In the genomic region with DNA sequence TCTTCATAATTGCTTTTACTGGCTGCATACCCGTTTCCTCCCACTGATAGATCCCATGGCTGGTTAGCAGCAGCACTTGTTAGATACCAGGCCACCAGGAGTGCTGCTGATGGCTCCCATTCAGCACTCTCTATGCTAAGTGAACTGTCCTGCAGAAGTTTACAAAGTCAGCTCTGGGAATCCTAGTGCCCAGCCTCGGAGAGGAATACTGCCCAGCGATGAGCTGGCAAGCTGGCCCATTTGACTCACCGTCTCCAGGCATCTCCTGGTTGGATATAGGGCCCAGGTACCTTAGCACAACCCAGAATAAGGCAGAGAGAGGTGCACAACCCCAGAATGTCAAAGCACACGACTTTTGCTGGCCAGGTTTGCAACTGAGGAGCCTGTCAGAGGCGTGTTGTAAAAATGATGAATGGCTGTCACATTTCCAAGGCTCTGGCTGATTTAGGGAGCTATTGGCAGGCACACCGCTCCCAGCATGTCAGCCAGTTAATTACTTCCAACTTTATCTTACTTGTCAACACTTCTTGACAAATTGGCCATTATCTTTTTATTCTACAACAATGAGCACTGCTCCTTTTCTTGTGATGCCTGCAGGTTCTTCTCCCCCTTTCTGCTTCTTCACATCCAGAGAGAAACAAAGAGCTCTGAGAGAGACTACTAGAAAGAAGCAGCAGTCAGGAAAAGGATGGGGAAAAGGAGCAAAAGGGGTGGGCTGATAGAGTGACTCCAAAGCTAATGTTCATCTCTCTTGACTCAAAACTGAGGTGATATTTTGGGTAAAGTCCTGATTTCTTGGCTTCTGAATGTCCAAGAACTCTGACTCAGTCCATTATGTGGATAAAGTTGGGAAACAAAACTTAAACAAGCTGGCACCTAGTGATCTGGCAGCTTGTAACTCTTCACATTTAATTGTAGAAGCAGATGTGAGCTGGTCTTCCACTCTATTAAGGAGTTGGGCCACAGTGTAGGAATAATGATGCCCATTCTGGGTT, we compare ENCODE assay signal across 1 cellular context.
A peak's percentile ranks its signal among the peaks of the same experiment; 100 is the strongest.
TF ChIP-seq lines count a peak whose summit lies in the region.

No MANE protein-coding gene starts in this region.

TF ChIP-seq in K562, 482 proteins besides CTCF, POLR2A, EP300 and RAD21 (continued from another document and continues in another):
- TF ChIP-seq, protein P1, sequence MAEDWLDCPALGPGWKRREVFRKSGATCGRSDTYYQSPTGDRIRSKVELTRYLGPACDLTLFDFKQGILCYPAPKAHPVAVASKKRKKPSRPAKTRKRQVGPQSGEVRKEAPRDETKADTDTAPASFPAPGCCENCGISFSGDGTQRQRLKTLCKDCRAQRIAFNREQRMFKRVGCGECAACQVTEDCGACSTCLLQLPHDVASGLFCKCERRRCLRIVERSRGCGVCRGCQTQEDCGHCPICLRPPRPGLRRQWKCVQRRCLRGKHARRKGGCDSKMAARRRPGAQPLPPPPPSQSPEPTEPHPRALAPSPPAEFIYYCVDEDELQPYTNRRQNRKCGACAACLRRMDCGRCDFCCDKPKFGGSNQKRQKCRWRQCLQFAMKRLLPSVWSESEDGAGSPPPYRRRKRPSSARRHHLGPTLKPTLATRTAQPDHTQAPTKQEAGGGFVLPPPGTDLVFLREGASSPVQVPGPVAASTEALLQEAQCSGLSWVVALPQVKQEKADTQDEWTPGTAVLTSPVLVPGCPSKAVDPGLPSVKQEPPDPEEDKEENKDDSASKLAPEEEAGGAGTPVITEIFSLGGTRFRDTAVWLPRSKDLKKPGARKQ (CRISPR knock-in tag; IDR thresholded peaks at IDR 0.05): no peak
- TF ChIP-seq, protein P2, sequence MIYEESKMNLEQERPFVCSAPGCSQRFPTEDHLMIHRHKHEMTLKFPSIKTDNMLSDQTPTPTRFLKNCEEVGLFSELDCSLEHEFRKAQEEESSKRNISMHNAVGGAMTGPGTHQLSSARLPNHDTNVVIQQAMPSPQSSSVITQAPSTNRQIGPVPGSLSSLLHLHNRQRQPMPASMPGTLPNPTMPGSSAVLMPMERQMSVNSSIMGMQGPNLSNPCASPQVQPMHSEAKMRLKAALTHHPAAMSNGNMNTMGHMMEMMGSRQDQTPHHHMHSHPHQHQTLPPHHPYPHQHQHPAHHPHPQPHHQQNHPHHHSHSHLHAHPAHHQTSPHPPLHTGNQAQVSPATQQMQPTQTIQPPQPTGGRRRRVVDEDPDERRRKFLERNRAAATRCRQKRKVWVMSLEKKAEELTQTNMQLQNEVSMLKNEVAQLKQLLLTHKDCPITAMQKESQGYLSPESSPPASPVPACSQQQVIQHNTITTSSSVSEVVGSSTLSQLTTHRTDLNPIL (CRISPR knock-in tag; IDR thresholded peaks at IDR 0.05): no peak
- TF ChIP-seq RBM22 (IDR thresholded peaks at IDR 0.05; ENCODE audit: low read depth, low read length, poor library complexity, severe bottlenecking) (no peak), ZNF124 (CRISPR knock-in tag; IDR thresholded peaks at IDR 0.05) (no peak), ZKSCAN1 (IDR thresholded peaks at IDR 0.05; ENCODE audit: low read depth, low read length) (no peak), HLTF (IDR thresholded peaks at IDR 0.05) (no peak), BMI1 (IDR thresholded peaks at IDR 0.05; ENCODE audit: low read length) (no peak), RCOR1 (IDR thresholded peaks at IDR 0.05; ENCODE audit: borderline replicate concordance in 1 of 2, low read depth in 2 of 2, low read length in 2 of 2) (peak in 1 of 2 experiments; percentile 56; a peak in 1 of 4 replicates), TAF1 (IDR thresholded peaks at IDR 0.05; ENCODE audit: control insufficient read depth, extremely low read depth, insufficient read depth, low read length, severe bottlenecking) (no peak), MEIS2 (IDR thresholded peaks at IDR 0.05; ENCODE audit: partially characterized antibody) (peak; percentile 99), TARDBP (IDR thresholded peaks at IDR 0.05) (no peak), KAT7 (CRISPR knock-in tag; IDR thresholded peaks at IDR 0.05; ENCODE audit: borderline replicate concordance) (no peak), SPI1 (IDR thresholded peaks at IDR 0.05; ENCODE audit: borderline replicate concordance, low read depth, low read length) (no peak), MCM2 (IDR thresholded peaks at IDR 0.05; ENCODE audit: low read depth) (no peak), ZNF408 (CRISPR knock-in tag; IDR thresholded peaks at IDR 0.05; ENCODE audit: low read depth) (no peak), ZNF239 (CRISPR knock-in tag; IDR thresholded peaks at IDR 0.05) (no peak), STAT5A (IDR thresholded peaks at IDR 0.05; ENCODE audit: borderline replicate concordance, low read length) (no peak), ETV1 (tag; conservative IDR thresholded peaks at IDR 0.05; ENCODE audit: low read depth) (no peak), SNRNP70 (optimal IDR thresholded peaks at IDR 0.05; ENCODE audit: low read depth, low read length) (no peak), C11orf30 (IDR thresholded peaks at IDR 0.05; ENCODE audit: low read depth) (no peak), KDM4B (IDR thresholded peaks at IDR 0.05; ENCODE audit: borderline replicate concordance in 2 of 2, low read depth in 1 of 2) (peak in 1 of 2 experiments; percentile 90; a peak in 1 of 4 replicates), CHD2 (IDR thresholded peaks at IDR 0.05; ENCODE audit: low read depth, low read length) (no peak), ZNF766 (CRISPR knock-in tag; conservative IDR thresholded peaks at IDR 0.05) (0 out of 2 replicates have a peak, but pooled peaks have one; percentile 58), ZNF586 (CRISPR knock-in tag; conservative IDR thresholded peaks at IDR 0.05) (no peak), KLF10 (CRISPR knock-in tag; IDR thresholded peaks at IDR 0.05) (no peak), SMAD1 (IDR thresholded peaks at IDR 0.05; ENCODE audit: low read depth, low read length, partially characterized antibody) (no peak), GATAD2B (IDR thresholded peaks at IDR 0.05; ENCODE audit: borderline replicate concordance) (no peak), ARID1B (IDR thresholded peaks at IDR 0.05) (peak; percentile 11; the same call in 1 of the 2 replicates), ZNF444 (CRISPR knock-in tag; IDR thresholded peaks at IDR 0.05) (no peak), ZNF699 (CRISPR knock-in tag; IDR thresholded peaks at IDR 0.05; ENCODE audit: insufficient replicate concordance) (no peak), FOXA1 (IDR thresholded peaks at IDR 0.05; ENCODE audit: borderline replicate concordance) (no peak), ZSCAN29 (IDR thresholded peaks at IDR 0.05) (no peak), TEAD4 (IDR thresholded peaks at IDR 0.05; ENCODE audit: low read length) (peak; percentile 40; the same call in 1 of the 2 replicates), TEAD4 (CRISPR knock-in tag; IDR thresholded peaks at IDR 0.05; ENCODE audit: borderline replicate concordance) (no peak), JUND (IDR thresholded peaks at IDR 0.05; ENCODE audit: borderline replicate concordance, low read depth, low read length) (no peak), JUND (tag; IDR thresholded peaks at IDR 0.05; ENCODE audit: borderline replicate concordance, low read depth, low read length) (peak; percentile 25; the same call in 1 of the 3 replicates), ZFP1 (CRISPR knock-in tag; IDR thresholded peaks at IDR 0.05) (no peak)
- TF ChIP-seq, protein P3, sequence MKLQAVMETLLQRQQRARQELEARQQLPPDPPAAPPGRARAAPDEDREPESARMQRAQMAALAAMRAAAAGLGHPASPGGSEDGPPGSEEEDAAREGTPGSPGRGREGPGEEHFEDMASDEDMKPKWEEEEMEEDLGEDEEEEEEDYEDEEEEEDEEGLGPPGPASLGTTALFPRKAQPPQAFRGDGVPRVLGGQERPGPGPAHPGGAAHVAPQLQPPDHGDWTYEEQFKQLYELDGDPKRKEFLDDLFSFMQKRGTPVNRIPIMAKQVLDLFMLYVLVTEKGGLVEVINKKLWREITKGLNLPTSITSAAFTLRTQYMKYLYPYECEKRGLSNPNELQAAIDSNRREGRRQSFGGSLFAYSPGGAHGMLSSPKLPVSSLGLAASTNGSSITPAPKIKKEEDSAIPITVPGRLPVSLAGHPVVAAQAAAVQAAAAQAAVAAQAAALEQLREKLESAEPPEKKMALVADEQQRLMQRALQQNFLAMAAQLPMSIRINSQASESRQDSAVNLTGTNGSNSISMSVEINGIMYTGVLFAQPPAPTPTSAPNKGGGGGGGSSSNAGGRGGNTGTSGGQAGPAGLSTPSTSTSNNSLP (IDR thresholded peaks at IDR 0.05; ENCODE audit: borderline replicate concordance, low read depth, low read length): no peak
- TF ChIP-seq, protein P4, sequence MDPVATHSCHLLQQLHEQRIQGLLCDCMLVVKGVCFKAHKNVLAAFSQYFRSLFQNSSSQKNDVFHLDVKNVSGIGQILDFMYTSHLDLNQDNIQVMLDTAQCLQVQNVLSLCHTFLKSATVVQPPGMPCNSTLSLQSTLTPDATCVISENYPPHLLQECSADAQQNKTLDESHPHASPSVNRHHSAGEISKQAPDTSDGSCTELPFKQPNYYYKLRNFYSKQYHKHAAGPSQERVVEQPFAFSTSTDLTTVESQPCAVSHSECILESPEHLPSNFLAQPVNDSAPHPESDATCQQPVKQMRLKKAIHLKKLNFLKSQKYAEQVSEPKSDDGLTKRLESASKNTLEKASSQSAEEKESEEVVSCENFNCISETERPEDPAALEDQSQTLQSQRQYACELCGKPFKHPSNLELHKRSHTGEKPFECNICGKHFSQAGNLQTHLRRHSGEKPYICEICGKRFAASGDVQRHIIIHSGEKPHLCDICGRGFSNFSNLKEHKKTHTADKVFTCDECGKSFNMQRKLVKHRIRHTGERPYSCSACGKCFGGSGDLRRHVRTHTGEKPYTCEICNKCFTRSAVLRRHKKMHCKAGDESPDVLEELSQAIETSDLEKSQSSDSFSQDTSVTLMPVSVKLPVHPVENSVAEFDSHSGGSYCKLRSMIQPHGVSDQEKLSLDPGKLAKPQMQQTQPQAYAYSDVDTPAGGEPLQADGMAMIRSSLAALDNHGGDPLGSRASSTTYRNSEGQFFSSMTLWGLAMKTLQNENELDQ (CRISPR knock-in tag; IDR thresholded peaks at IDR 0.05; ENCODE audit: borderline replicate concordance): no peak
- TF ChIP-seq, protein P5, sequence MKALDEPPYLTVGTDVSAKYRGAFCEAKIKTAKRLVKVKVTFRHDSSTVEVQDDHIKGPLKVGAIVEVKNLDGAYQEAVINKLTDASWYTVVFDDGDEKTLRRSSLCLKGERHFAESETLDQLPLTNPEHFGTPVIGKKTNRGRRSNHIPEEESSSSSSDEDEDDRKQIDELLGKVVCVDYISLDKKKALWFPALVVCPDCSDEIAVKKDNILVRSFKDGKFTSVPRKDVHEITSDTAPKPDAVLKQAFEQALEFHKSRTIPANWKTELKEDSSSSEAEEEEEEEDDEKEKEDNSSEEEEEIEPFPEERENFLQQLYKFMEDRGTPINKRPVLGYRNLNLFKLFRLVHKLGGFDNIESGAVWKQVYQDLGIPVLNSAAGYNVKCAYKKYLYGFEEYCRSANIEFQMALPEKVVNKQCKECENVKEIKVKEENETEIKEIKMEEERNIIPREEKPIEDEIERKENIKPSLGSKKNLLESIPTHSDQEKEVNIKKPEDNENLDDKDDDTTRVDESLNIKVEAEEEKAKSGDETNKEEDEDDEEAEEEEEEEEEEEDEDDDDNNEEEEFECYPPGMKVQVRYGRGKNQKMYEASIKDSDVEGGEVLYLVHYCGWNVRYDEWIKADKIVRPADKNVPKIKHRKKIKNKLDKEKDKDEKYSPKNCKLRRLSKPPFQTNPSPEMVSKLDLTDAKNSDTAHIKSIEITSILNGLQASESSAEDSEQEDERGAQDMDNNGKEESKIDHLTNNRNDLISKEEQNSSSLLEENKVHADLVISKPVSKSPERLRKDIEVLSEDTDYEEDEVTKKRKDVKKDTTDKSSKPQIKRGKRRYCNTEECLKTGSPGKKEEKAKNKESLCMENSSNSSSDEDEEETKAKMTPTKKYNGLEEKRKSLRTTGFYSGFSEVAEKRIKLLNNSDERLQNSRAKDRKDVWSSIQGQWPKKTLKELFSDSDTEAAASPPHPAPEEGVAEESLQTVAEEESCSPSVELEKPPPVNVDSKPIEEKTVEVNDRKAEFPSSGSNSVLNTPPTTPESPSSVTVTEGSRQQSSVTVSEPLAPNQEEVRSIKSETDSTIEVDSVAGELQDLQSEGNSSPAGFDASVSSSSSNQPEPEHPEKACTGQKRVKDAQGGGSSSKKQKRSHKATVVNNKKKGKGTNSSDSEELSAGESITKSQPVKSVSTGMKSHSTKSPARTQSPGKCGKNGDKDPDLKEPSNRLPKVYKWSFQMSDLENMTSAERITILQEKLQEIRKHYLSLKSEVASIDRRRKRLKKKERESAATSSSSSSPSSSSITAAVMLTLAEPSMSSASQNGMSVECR (CRISPR knock-in tag; IDR thresholded peaks at IDR 0.05): no peak
- TF ChIP-seq, protein P6, sequence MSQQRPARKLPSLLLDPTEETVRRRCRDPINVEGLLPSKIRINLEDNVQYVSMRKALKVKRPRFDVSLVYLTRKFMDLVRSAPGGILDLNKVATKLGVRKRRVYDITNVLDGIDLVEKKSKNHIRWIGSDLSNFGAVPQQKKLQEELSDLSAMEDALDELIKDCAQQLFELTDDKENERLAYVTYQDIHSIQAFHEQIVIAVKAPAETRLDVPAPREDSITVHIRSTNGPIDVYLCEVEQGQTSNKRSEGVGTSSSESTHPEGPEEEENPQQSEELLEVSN (IDR thresholded peaks at IDR 0.05; ENCODE audit: borderline replicate concordance in 1 of 2, extremely low read depth in 1 of 2, insufficient read depth in 1 of 2, insufficient read length in 1 of 2, low read depth in 1 of 2, low read length in 1 of 2, poor library complexity in 1 of 2, severe bottlenecking in 1 of 2): no peak
- TF ChIP-seq, protein P7, sequence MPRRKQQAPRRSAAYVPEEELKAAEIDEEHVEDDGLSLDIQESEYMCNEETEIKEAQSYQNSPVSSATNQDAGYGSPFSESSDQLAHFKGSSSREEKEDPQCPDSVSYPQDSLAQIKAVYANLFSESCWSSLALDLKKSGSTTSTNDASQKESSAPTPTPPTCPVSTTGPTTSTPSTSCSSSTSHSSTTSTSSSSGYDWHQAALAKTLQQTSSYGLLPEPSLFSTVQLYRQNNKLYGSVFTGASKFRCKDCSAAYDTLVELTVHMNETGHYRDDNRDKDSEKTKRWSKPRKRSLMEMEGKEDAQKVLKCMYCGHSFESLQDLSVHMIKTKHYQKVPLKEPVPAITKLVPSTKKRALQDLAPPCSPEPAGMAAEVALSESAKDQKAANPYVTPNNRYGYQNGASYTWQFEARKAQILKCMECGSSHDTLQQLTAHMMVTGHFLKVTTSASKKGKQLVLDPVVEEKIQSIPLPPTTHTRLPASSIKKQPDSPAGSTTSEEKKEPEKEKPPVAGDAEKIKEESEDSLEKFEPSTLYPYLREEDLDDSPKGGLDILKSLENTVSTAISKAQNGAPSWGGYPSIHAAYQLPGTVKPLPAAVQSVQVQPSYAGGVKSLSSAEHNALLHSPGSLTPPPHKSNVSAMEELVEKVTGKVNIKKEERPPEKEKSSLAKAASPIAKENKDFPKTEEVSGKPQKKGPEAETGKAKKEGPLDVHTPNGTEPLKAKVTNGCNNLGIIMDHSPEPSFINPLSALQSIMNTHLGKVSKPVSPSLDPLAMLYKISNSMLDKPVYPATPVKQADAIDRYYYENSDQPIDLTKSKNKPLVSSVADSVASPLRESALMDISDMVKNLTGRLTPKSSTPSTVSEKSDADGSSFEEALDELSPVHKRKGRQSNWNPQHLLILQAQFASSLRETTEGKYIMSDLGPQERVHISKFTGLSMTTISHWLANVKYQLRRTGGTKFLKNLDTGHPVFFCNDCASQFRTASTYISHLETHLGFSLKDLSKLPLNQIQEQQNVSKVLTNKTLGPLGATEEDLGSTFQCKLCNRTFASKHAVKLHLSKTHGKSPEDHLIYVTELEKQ (CRISPR knock-in tag; IDR thresholded peaks at IDR 0.05): peak; percentile 60; the same call in 1 of the 2 replicates
- TF ChIP-seq, protein P8, sequence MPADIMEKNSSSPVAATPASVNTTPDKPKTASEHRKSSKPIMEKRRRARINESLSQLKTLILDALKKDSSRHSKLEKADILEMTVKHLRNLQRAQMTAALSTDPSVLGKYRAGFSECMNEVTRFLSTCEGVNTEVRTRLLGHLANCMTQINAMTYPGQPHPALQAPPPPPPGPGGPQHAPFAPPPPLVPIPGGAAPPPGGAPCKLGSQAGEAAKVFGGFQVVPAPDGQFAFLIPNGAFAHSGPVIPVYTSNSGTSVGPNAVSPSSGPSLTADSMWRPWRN (IDR thresholded peaks at IDR 0.05; ENCODE audit: low read depth): peak; percentile 85
